In genomic region chr9:129989362-129989708, GRCh38 we compare ENCODE assay signal across 14 cellular contexts. TPM values are rescaled to one million over a fixed set of nuclear protein-coding genes. Genes with fewer than 3 reads are reported as not detected.
A peak's percentile ranks its signal among the peaks of the same experiment; 100 is the strongest.
DNase-seq lines count a peak whose midpoint lies in the region; ATAC-seq and TF ChIP-seq lines count a peak whose summit lies in the region.
"Had no signal": no experiment of that assay in that cellular context is flagged by ENCODE, and none has a peak within 500 bp of the region (broad histone marks: within the 10 kb centered on the region; RNA-seq: fewer than 3 reads in every experiment).

No MANE protein-coding gene starts in this region.

- H3K4me1 Mint-ChIP-seq in activated CD4-positive, alpha-beta T cell treated with anti-CD3 and anti-CD28 coated beads, Interleukin-2, amount 10 ng/mL, durations not matched to agents 24 days and 14 days = peaks cover 54% of the 10 kb centered on the region

- H3K27me3 ChIP-seq in SJSA1 (replicated peaks) (no peaks in the 10 kb centered on the region), esophagus squamous epithelium (no peaks in the 10 kb centered on the region)
- H3K27me3 ChIP-seq: left lung, suprapubic skin had no signal

- peak overlapping the region; percentile 31 for H3K4me3 Mint-ChIP-seq in activated CD4-positive, alpha-beta T cell treated with anti-CD3 and anti-CD28 coated beads, Interleukin-2, amount 10 ng/mL, durations not matched to agents 24 days and 14 days

- H3K27ac ChIP-seq in SJSA1 (peak overlapping the region; percentile 86), esophagus squamous epithelium (peak overlapping the region in 3 of 4 donors; percentile 46 to 83 (median 64)), substantia nigra (ENCODE audit: low read depth, low read length, poor library complexity, severe bottlenecking) (peak overlapping the region; percentile 53)
- H3K27ac ChIP-seq: parathyroid adenoma had no signal

- DNase-seq in activated CD4-positive, alpha-beta T cell treated with anti-CD3 and anti-CD28 coated beads, Interleukin-2, amount 10 ng/mL, durations not matched to agents 24 days and 14 days = no peak
- DNase-seq in activated CD4-positive, alpha-beta T cell treated with anti-CD3 and anti-CD28 coated beads, Interleukin-2, amount 50 U/mL, for 48 hours = no peak
- no peak for DNase-seq in SJSA1 (ENCODE audit: low read depth in 1 of 2, low spot score in 2 of 2)
- DNase-seq in esophagus squamous epithelium (lab: John Stamatoyannopoulos, UW) = no peak
- DNase-seq in substantia nigra (lab: John Stamatoyannopoulos, UW) = no peak
- no peak for DNase-seq in C1 segment of cervical spinal cord (lab: John Stamatoyannopoulos, UW)
- no peak for DNase-seq in effector CD4-positive, alpha-beta T cell
- DNase-seq: activated CD4-positive, CD25-positive, alpha-beta regulatory T cell; left lung; NCI-H345; stimulated activated CD4-positive, alpha-beta T cell treated with anti-CD3 and anti-CD28 coated beads, Interleukin-4, amount 100 ng/mL, for 1 hour had no signal

- 69 to 87% methylated on average over 3 of the region's 3 CpGs for WGBS in esophagus squamous epithelium, 2 donors

- intact Hi-C loops in activated CD4-positive, alpha-beta T cell treated with anti-CD3 and anti-CD28 coated beads, Interleukin-2, amount 10 ng/mL, durations not matched to agents 24 days and 14 days (cut with micrococcal nuclease) = no loop called here
- intact Hi-C loops in esophagus squamous epithelium (cut with DNase I) = no loop called here

- H3K27me3 Mint-ChIP-seq in activated CD4-positive, alpha-beta T cell treated with anti-CD3 and anti-CD28 coated beads, Interleukin-2, amount 10 ng/mL, durations not matched to agents 24 days and 14 days = no peaks in the 10 kb centered on the region

- TF ChIP-seq POLR2A in esophagus squamous epithelium (IDR thresholded peaks at IDR 0.05) = no peak

- ATAC-seq in HG02678 (IDR thresholded peaks at IDR 0.05; ENCODE audit: unreplicated experiment) = no peak

- H3K27ac Mint-ChIP-seq in activated CD4-positive, alpha-beta T cell treated with anti-CD3 and anti-CD28 coated beads, Interleukin-2, amount 10 ng/mL, durations not matched to agents 24 days and 14 days = peak overlapping the region; percentile 92

- peaks cover 49% of the 10 kb centered on the region for H3K36me3 Mint-ChIP-seq in activated CD4-positive, alpha-beta T cell treated with anti-CD3 and anti-CD28 coated beads, Interleukin-2, amount 10 ng/mL, durations not matched to agents 24 days and 14 days (ENCODE audit: low read depth)

- H3K9me3 ChIP-seq in SJSA1 (replicated peaks) (no peaks in the 10 kb centered on the region), esophagus squamous epithelium (no peaks in the 10 kb centered on the region)
- H3K9me3 ChIP-seq: left lung, suprapubic skin had no signal

- no peaks in the 10 kb centered on the region for H3K9me3 Mint-ChIP-seq in activated CD4-positive, alpha-beta T cell treated with anti-CD3 and anti-CD28 coated beads, Interleukin-2, amount 10 ng/mL, durations not matched to agents 24 days and 14 days

- H3K36me3 ChIP-seq in SJSA1 (0 out of 2 replicates have a peak, but pooled peaks cover 8% of the 10 kb centered on the region), esophagus squamous epithelium (peaks cover 0 to 10% (median 0%) of the 10 kb centered on the region in 3 donors)
- H3K36me3 ChIP-seq: suprapubic skin had no signal

- TF ChIP-seq CTCF in esophagus squamous epithelium (IDR thresholded peaks at IDR 0.05) = no peak

- H3K4me1 ChIP-seq in SJSA1 (replicated peaks) (peaks cover 63% of the 10 kb centered on the region), esophagus squamous epithelium (peaks cover 4 to 46% (median 17%) of the 10 kb centered on the region in 3 donors)
- H3K4me1 ChIP-seq: parathyroid adenoma had no signal

- H3K4me3 ChIP-seq in SJSA1 (no peak overlapping the region), esophagus squamous epithelium (no peak overlapping the region)
- H3K4me3 ChIP-seq: left lung, suprapubic skin had no signal

RNA-seq across cellular contexts. Expression of gene FNBP1, which starts 53.7 kb away (rescaled TPM):
- 245 TPM in 2 replicates for total RNA-seq in activated CD4-positive, alpha-beta T cell treated with anti-CD3 and anti-CD28 coated beads, Interleukin-2, amount 10 ng/mL, durations not matched to agents 24 days and 14 days
- total RNA-seq in SJSA1 (2014; rRNA removed; shearing (Covaris generic)) = 24.3 and 27.4 TPM in 2 replicates
- total RNA-seq in esophagus squamous epithelium = 10 to 100 TPM; 19.7 to 47.7 (median 26.2) TPM
